ENCODE assay signal across 1 cellular context in genomic region chr1:202968895-202969295, GRCh38.
TF ChIP-seq lines count a peak whose summit lies in the region.

No MANE protein-coding gene starts in this region.

TF ChIP-seq in HEK293, 187 proteins besides CTCF, POLR2A, EP300 and RAD21 (continued from another document):
- peak; percentile 47; the same call in 1 of the 2 replicates for TF ChIP-seq PRDM10 (tag by site-specific recombination; IDR thresholded peaks at IDR 0.05)
